9 cellular contexts compared by ENCODE assay signal in the genomic region with DNA sequence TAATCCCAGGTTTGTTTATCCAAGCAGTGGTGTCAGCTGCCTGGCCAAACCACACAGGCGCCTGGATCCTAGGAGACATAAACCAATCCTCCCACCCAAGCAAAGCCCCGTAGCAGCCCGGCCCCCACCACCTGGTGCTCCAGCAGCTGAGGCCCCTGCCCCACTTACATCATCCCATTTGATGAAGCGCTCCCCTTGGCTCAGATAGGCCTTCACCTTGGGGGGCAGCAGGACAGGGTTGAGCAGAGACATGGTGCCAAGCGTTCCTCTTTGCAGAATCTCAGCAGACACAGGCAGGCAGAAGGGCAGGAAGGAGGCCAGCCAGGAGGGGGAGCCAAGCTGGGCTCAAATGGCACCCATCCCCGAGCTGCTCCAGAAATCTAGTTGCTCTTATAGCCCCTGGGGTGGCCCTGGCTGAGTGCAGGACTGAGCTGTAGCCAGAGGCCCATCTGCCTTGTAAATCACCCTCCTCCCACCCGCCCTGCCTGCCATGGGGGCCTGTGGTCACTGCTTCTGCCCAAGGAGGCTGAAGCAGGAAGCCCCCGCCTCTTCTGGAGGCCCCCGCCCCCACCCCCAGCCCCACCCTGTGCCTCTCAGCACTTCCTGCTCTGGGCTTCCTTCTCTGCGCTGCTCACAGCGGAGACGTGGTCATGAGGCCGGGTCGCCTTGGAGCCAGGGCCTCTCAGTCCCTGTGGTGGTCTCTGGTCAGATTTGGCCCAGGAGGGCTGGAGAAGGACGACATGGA. TPM values are rescaled to one million over a fixed set of nuclear protein-coding genes. Genes with fewer than 3 reads are reported as not detected.
DNase-seq lines count a peak whose midpoint lies in the region; ATAC-seq, FAIRE-seq and TF ChIP-seq lines count a peak whose summit lies in the region.
"Had no signal": no experiment of that assay in that cellular context is flagged by ENCODE, and none has a peak within 500 bp of the region (broad histone marks: within the 10 kb centered on the region; RNA-seq: fewer than 3 reads in every experiment).

A gene with protein sequence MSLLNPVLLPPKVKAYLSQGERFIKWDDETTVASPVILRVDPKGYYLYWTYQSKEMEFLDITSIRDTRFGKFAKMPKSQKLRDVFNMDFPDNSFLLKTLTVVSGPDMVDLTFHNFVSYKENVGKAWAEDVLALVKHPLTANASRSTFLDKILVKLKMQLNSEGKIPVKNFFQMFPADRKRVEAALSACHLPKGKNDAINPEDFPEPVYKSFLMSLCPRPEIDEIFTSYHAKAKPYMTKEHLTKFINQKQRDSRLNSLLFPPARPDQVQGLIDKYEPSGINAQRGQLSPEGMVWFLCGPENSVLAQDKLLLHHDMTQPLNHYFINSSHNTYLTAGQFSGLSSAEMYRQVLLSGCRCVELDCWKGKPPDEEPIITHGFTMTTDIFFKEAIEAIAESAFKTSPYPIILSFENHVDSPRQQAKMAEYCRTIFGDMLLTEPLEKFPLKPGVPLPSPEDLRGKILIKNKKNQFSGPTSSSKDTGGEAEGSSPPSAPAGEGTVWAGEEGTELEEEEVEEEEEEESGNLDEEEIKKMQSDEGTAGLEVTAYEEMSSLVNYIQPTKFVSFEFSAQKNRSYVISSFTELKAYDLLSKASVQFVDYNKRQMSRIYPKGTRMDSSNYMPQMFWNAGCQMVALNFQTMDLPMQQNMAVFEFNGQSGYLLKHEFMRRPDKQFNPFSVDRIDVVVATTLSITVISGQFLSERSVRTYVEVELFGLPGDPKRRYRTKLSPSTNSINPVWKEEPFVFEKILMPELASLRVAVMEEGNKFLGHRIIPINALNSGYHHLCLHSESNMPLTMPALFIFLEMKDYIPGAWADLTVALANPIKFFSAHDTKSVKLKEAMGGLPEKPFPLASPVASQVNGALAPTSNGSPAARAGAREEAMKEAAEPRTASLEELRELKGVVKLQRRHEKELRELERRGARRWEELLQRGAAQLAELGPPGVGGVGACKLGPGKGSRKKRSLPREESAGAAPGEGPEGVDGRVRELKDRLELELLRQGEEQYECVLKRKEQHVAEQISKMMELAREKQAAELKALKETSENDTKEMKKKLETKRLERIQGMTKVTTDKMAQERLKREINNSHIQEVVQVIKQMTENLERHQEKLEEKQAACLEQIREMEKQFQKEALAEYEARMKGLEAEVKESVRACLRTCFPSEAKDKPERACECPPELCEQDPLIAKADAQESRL (minus strand): TSS at position 515 of the 745 bp plus-strand sequence. CDS start 263 bp downstream, at position 252.

- FAIRE-seq in bronchial epithelial cell (lab: Jason Lieb, UNC), result no peak

- H3K4me1 ChIP-seq in mesodermal cell (ENCODE audit: control insufficient read depth, insufficient read depth, low read length, poor library complexity, severe bottlenecking), result peaks cover 36% of the 10 kb centered on the region

- POLR2A ChIA-PET in AG04449 (lab: Yijun Ruan, JAX), result no interaction called here

- DNase-seq in AG04449 (ENCODE audit: low read depth, low spot score) (no peak), HL-60 (ENCODE audit: low read depth in 1 of 2, low spot score in 1 of 2) (peak; percentile 84 to 88), UCSD-AML1 (lab: John Stamatoyannopoulos, UW; ENCODE audit: unreplicated experiment) (peak; percentile 87), bronchial epithelial cell (ENCODE audit: low read depth) (no peak)
- peak; percentile 76 for DNase-seq in stimulated activated naive CD4-positive, alpha-beta T cell treated with Interleukin-2 at 50 U/mL for 16 hours (lab: John Stamatoyannopoulos, UW)

- H3K4me3 ChIP-seq in AG04449 (ENCODE audit: low read depth, low read length), result no peak within 1 kb of the TSS
- H3K4me3 ChIP-seq in HL-60 (replicated peaks; ENCODE audit: insufficient read depth, low read length), result peak within 1 kb of the TSS; percentile 65
- H3K4me3 ChIP-seq in bronchial epithelial cell (ENCODE audit: low read depth, low read length), result no peak within 1 kb of the TSS
- H3K4me3 ChIP-seq in mesodermal cell (ENCODE audit: extremely low read depth, insufficient read depth, low read length, poor library complexity, severe bottlenecking), result peak within 1 kb of the TSS; percentile 21

- H3K27me3 ChIP-seq in HL-60 (ENCODE audit: insufficient read depth, poor library complexity, severe bottlenecking) (no peaks in the 10 kb centered on the region), bronchial epithelial cell (ENCODE audit: control insufficient read depth, insufficient read depth, low read length) (peaks cover 16% of the 10 kb centered on the region)

- ATAC-seq in GM19023 (IDR thresholded peaks at IDR 0.05; ENCODE audit: unreplicated experiment) (peak; percentile 54), GM18873 (IDR thresholded peaks at IDR 0.05; ENCODE audit: low FRiP score, unreplicated experiment) (no peak)

- WGBS in mesodermal cell (ENCODE audit: insufficient coverage in 2 of 2), 2 experiments, result 45 to 54% methylated on average over 7 to 8 of the region's 15 CpGs

- TF ChIP-seq CTCF in AG04449 (IDR thresholded peaks at IDR 0.05; ENCODE audit: insufficient read depth, low read length, missing control alignments), result peak; percentile 52
- TF ChIP-seq CTCF in HL-60 (IDR thresholded peaks at IDR 0.05; ENCODE audit: insufficient read depth, low read length), result peak; percentile 79
- peak; percentile 44 for TF ChIP-seq CTCF in bronchial epithelial cell (IDR thresholded peaks at IDR 0.05; ENCODE audit: insufficient read depth, low read length, severe bottlenecking)

- H3K27ac ChIP-seq in HL-60 (replicated peaks) (peak within 1 kb of the TSS; percentile 96), mesodermal cell (ENCODE audit: low read depth, low read length, severe bottlenecking) (peak within 1 kb of the TSS; percentile 59)

- CTCF ChIA-PET in AG04449 (lab: Yijun Ruan, JAX), result interaction anchor here (1.5 to 24.3 kb wide), 7 partner anchors 13 to 98 kb away, joined by 3 to 500 read pairs (median 146); a partner anchor contains a TSS

- H3K36me3 ChIP-seq in bronchial epithelial cell (ENCODE audit: control insufficient read depth, insufficient read depth, low read length) (no peaks in the 10 kb centered on the region), mesodermal cell (ENCODE audit: control insufficient read depth, insufficient read depth, low read length) (peaks cover 6% of the 10 kb centered on the region)

- no peaks in the 10 kb centered on the region for H3K9me3 ChIP-seq in mesodermal cell (ENCODE audit: control insufficient read depth, low read length)

RNA-seq across cellular contexts. Expression of the gene that starts here (rescaled TPM):
- total RNA-seq in bronchial epithelial cell, result not detected in 2 replicates
- 32.5 TPM for polyA plus RNA-seq in mesodermal cell (2013, experiment 1 of 2)
- 19.1 TPM for polyA plus RNA-seq in mesodermal cell (2013, experiment 2 of 2)
- total RNA-seq: renal cortical epithelial cell had no signal

Comparison
In these comparisons a context has a peak if more than half of its experiments do, and no peak if none do; other contexts are left out.
1. DNase-seq: peak in HL-60 (2 of 2), UCSD-AML1 (single experiment) and stimulated activated naive CD4-positive, alpha-beta T cell treated with Interleukin-2 at 50 U/mL for 16 hours (single experiment); none in AG04449 (single experiment) and bronchial epithelial cell (single experiment).
2. H3K4me3 ChIP-seq: peak in HL-60 (single experiment) and mesodermal cell (single experiment); none in AG04449 (single experiment) and bronchial epithelial cell (single experiment).
3. Peak in every context shown above with its lines, with median percentiles within 50 percentile points of each other: CTCF ChIP-seq.